8 cellular contexts compared by ENCODE assay signal in the genomic region with DNA sequence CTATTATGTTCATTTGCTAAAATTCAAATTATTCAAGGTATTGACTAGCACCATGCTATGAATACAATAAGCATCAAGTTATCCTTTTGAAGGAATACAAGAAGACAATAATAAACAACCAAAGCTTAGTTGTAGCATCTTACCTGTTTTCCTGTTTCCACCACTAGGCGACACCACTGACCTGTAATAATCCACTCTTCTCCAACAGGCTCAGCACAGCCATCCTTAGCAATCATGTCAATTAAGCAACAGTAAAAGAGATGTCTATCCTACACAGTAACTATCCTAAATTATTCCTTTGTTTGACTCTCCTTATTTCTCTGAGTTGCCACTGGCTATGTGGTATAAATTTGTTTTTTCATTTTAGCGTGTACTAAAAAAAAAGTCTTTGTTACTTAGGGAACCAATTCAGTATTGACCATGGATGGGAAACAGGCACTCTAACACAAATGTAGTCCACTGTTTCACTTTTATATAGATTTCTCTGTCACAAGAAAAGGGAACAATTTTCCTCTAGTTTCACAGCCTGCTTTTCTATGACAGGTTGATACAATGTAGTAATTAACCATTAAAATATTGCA. TPM values are rescaled to one million over a fixed set of nuclear protein-coding genes. Genes with fewer than 3 reads are reported as not detected.
DNase-seq lines count a peak whose midpoint lies in the region; ATAC-seq and TF ChIP-seq lines count a peak whose summit lies in the region.

No MANE protein-coding gene starts in this region.

- H3K9me3 Mint-ChIP-seq in activated CD8-positive, alpha-beta memory T cell treated with anti-CD3 and anti-CD28 coated beads, Interleukin-2, amount 10 ng/mL, durations not matched to agents 7 days and 5 days (ENCODE audit: low read depth) = no peaks in the 10 kb centered on the region

- DNase-seq in EH (ENCODE audit: low read depth) (peak; percentile 68), HT1080 (ENCODE audit: low read depth) (peak; percentile 36), OCI-M1 (lab: John Stamatoyannopoulos, UW) (peak; percentile 72), dermis microvascular lymphatic vessel endothelial cell (ENCODE audit: low read depth in 2 of 2) (peak; percentile 50 to 68), lower lobe of right lung (no peak)
- no peak for DNase-seq in activated CD8-positive, alpha-beta memory T cell treated with anti-CD3 and anti-CD28 coated beads, Interleukin-2, amount 10 ng/mL, durations not matched to agents 7 days and 5 days

- no peaks in the 10 kb centered on the region for H3K36me3 ChIP-seq in lower lobe of right lung

- no peaks in the 10 kb centered on the region for H3K4me1 ChIP-seq in lower lobe of right lung

- no peak overlapping the region for H3K4me3 Mint-ChIP-seq in activated CD8-positive, alpha-beta memory T cell treated with anti-CD3 and anti-CD28 coated beads, Interleukin-2, amount 10 ng/mL, durations not matched to agents 7 days and 5 days

- no peaks in the 10 kb centered on the region for H3K4me1 Mint-ChIP-seq in activated CD8-positive, alpha-beta memory T cell treated with anti-CD3 and anti-CD28 coated beads, Interleukin-2, amount 10 ng/mL, durations not matched to agents 7 days and 5 days

- ATAC-seq in GM19395 (IDR thresholded peaks at IDR 0.05; ENCODE audit: unreplicated experiment) (peak; percentile 87), lower lobe of right lung (peak; percentile 50 to 56), GM21447 (IDR thresholded peaks at IDR 0.05; ENCODE audit: unreplicated experiment) (no peak)
- no peak for ATAC-seq in activated CD8-positive, alpha-beta memory T cell treated with anti-CD3 and anti-CD28 coated beads, Interleukin-2, amount 10 ng/mL, durations not matched to agents 7 days and 5 days

- CTCF ChIA-PET in activated CD8-positive, alpha-beta memory T cell treated with anti-CD3 and anti-CD28 coated beads, Interleukin-2, amount 10 ng/mL, durations not matched to agents 7 days and 5 days (lab: Charles Lee) = interaction anchor here (1.0 to 1.5 kb wide), 4 partner anchors 36 to 340 kb away, joined by 3 to 6 read pairs (median 4); no protein-coding TSS in a partner anchor

- TF ChIP-seq CTCF in lower lobe of right lung (IDR thresholded peaks at IDR 0.05) = peak; percentile 58

- H3K36me3 Mint-ChIP-seq in activated CD8-positive, alpha-beta memory T cell treated with anti-CD3 and anti-CD28 coated beads, Interleukin-2, amount 10 ng/mL, durations not matched to agents 7 days and 5 days = no peaks in the 10 kb centered on the region

- intact Hi-C loops in lower lobe of right lung (cut with DNase I) = loop anchor here (10.0 kb wide), 1 partner anchor 344 kb away; no protein-coding TSS in a partner anchor

- H3K27me3 Mint-ChIP-seq in activated CD8-positive, alpha-beta memory T cell treated with anti-CD3 and anti-CD28 coated beads, Interleukin-2, amount 10 ng/mL, durations not matched to agents 7 days and 5 days = peaks cover 37% of the 10 kb centered on the region

- H3K27ac Mint-ChIP-seq in activated CD8-positive, alpha-beta memory T cell treated with anti-CD3 and anti-CD28 coated beads, Interleukin-2, amount 10 ng/mL, durations not matched to agents 7 days and 5 days = no peak overlapping the region

- no peak overlapping the region for H3K4me3 ChIP-seq in lower lobe of right lung

- no peak overlapping the region for H3K27ac ChIP-seq in lower lobe of right lung

- H3K9me3 ChIP-seq in lower lobe of right lung = no peaks in the 10 kb centered on the region

- peaks cover 8% of the 10 kb centered on the region for H3K27me3 ChIP-seq in lower lobe of right lung (ENCODE audit: low read depth)

RNA-seq across cellular contexts. Expression of gene PCA3, which starts 46.2 kb away (rescaled TPM):
- not detected in 2 replicates for total RNA-seq in HT1080 (2014; rRNA removed; shearing (Covaris generic))
- not detected in 2 replicates for polyA plus RNA-seq in HT1080 (2015; cell fraction: cytosol; rRNA removed)
- polyA plus RNA-seq in HT1080 (2015; cell fraction: nucleus; rRNA removed) = 0.18 TPM in 1 of 2 replicates, not detected in the other
- total RNA-seq in dermis microvascular lymphatic vessel endothelial cell (0.25 TPM in 1 of 2 replicates, not detected in the other), lower lobe of right lung (not detected)
- not detected for total RNA-seq in activated CD8-positive, alpha-beta memory T cell treated with anti-CD3 and anti-CD28 coated beads, Interleukin-2, amount 10 ng/mL, durations not matched to agents 7 days and 5 days

Comparison
In these comparisons a context has a peak if more than half of its experiments do, and no peak if none do; other contexts are left out.
1. DNase-seq: peak in EH (single experiment), HT1080 (single experiment), OCI-M1 (single experiment) and dermis microvascular lymphatic vessel endothelial cell (2 of 2); none in lower lobe of right lung (single experiment) and activated CD8-positive, alpha-beta memory T cell treated with anti-CD3 and anti-CD28 coated beads, Interleukin-2, amount 10 ng/mL, durations not matched to agents 7 days and 5 days (single experiment).
2. ATAC-seq: peak in GM19395 (single experiment) and lower lobe of right lung (2 of 2); none in activated CD8-positive, alpha-beta memory T cell treated with anti-CD3 and anti-CD28 coated beads, Interleukin-2, amount 10 ng/mL, durations not matched to agents 7 days and 5 days (single experiment) and GM21447 (single experiment).